ENCODE assay signal across 25 cellular contexts in the genomic region with DNA sequence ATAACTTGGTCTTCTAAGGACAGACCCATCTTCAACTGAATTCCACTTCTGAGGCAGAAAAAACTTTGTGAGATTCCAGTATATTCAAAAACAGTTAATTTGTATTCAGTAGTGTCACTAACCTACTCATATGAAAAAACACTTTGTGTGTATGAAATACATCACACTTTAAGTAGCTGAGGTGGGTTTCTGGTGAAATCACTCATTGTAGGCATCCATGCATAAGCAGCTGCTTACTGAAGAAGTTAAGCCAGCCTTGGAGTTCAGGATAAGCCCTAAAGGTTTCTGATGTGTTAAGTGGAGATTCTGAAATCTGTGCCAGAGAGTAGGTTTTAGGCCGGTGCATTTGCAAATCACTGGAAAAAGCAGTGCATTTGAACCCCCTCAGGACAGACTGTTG.
"Had no signal": no experiment of that assay in that cellular context is flagged by ENCODE, and none has a peak within 500 bp of the region (broad histone marks: within the 10 kb centered on the region; RNA-seq: fewer than 3 reads in every experiment).

No MANE protein-coding gene starts in this region.

- H3K27me3 Mint-ChIP-seq: activated naive CD8-positive, alpha-beta T cell; central memory CD8-positive, alpha-beta T cell had no signal

- FAIRE-seq: colon, endothelial cell of umbilical vein, small intestine had no signal

- H3K27ac Mint-ChIP-seq: WTC11 had no signal

- H3K4me3 Mint-ChIP-seq: activated naive CD8-positive, alpha-beta T cell; central memory CD8-positive, alpha-beta T cell; WTC11 had no signal

- H3K27me3 ChIP-seq: adrenal gland, breast epithelium, right lobe of liver, tibial artery had no signal

- DNase-seq: activated T-cell treated with anti-CD3 and anti-CD28 coated beads, Interleukin-2, amount 50 U/mL, for 1 hour; adrenal gland; effector memory CD4-positive, alpha-beta T cell; foreskin melanocyte; glutamatergic neuron; hippocampal formation; kidney glomerular epithelial cell; left ventricle myocardium superior; mammary epithelial cell; nucleus accumbens; right lobe of liver; small intestine; stimulated activated CD4-positive, alpha-beta T cell treated with anti-CD3 and anti-CD28 coated beads, Interleukin-15, amount 100 ng/mL, for 24 hours; stimulated activated naive CD4-positive, alpha-beta T cell treated with Interleukin-2 at 50 U/mL for 16 hours; substantia nigra; T1000; tibial artery had no signal

- H2AFZ ChIP-seq: parathyroid adenoma had no signal

- H3K9ac ChIP-seq: parathyroid adenoma had no signal

- H3K27ac ChIP-seq: adrenal gland, breast epithelium, parathyroid adenoma, right lobe of liver, tibial artery had no signal

- H3K9me3 ChIP-seq: adrenal gland, breast epithelium, right lobe of liver, tibial artery had no signal

- H3K36me3 ChIP-seq: adrenal gland, breast epithelium, right lobe of liver, tibial artery had no signal

- H3K4me1 ChIP-seq: adrenal gland, right lobe of liver had no signal

- ATAC-seq: esophagus mucosa, right lobe of liver, WTC11 had no signal

- H3K4me3 ChIP-seq: adrenal gland, breast epithelium, right lobe of liver, tibial artery had no signal

- H3K9me3 Mint-ChIP-seq: central memory CD8-positive, alpha-beta T cell had no signal

- H3K36me3 Mint-ChIP-seq: WTC11 had no signal
